Comparison of ENCODE assay signal across 23 cellular contexts in genomic region chr11:75615709-75616108, GRCh38. TPM values are rescaled to one million over a fixed set of nuclear protein-coding genes. Genes with fewer than 3 reads are reported as not detected.
DNase-seq lines count a peak whose midpoint lies in the region; ATAC-seq, FAIRE-seq and TF ChIP-seq lines count a peak whose summit lies in the region.
"Had no signal": no experiment of that assay in that cellular context is flagged by ENCODE, and none has a peak within 500 bp of the region (broad histone marks: within the 10 kb centered on the region; RNA-seq: fewer than 3 reads in every experiment).

No MANE protein-coding gene starts in this region.

- no peak for TF ChIP-seq POLR2A in K562 (conservative IDR thresholded peaks at IDR 0.05)
- no peak for TF ChIP-seq POLR2A in GM18505 (IDR thresholded peaks at IDR 0.05; ENCODE audit: borderline replicate concordance, extremely low read depth, insufficient read depth, insufficient read length)

- H3K9me2 ChIP-seq in neural cell (ENCODE audit: insufficient read depth, low read length): no peaks in the 10 kb centered on the region

- TF ChIP-seq EP300 in K562 (IDR thresholded peaks at IDR 0.05; ENCODE audit: low read length): no peak
- TF ChIP-seq EP300 in neural cell (conservative IDR thresholded peaks at IDR 0.05; ENCODE audit: poor library complexity, severe bottlenecking): no peak

- TF ChIP-seq CTCF in K562 (IDR thresholded peaks at IDR 0.05 in 2 of 3, conservative IDR thresholded peaks at IDR 0.05 in 1 of 3; ENCODE audit: insufficient read depth in 2 of 3, low read depth in 1 of 3, low read length in 3 of 3): no peak
- TF ChIP-seq CTCF in neural cell (IDR thresholded peaks at IDR 0.05; ENCODE audit: poor library complexity, severe bottlenecking): no peak

- no peaks in the 10 kb centered on the region for H3K9me3 ChIP-seq in K562 (replicated peaks; ENCODE audit: control insufficient read depth, insufficient read depth, low read depth, low read length)
- H3K9me3 ChIP-seq in neural cell (ENCODE audit: low read length): no peaks in the 10 kb centered on the region

- H3K4me1 ChIP-seq in K562 (replicated peaks in 1 of 2; ENCODE audit: control insufficient read depth in 2 of 2, insufficient read depth in 2 of 2, low read length in 2 of 2): no peaks in the 10 kb centered on the region; a peak in 1 of 5 replicates

- H3K4me3 ChIP-seq in K562 (no peak overlapping the region), neural cell (ENCODE audit: low read length) (peak overlapping the region; percentile 35)

- H3F3A ChIP-seq in neural cell (ENCODE audit: insufficient read depth, low read length, poor library complexity, severe bottlenecking): peaks cover 4% of the 10 kb centered on the region

- CTCF ChIA-PET in K562 (lab: Yijun Ruan, JAX; ENCODE audit: low intra/inter-chr PET ratio): interaction anchor here (0.6 kb wide), 1 partner anchor 161 kb away, joined by 3 read pairs; no protein-coding TSS in a partner anchor

- H2AFZ ChIP-seq in K562 (ENCODE audit: low read depth, low read length) (no peak overlapping the region), neural cell (ENCODE audit: low read depth, low read length) (no peak overlapping the region)

- H3K27me3 ChIP-seq in K562 (ENCODE audit: control insufficient read depth in 2 of 2, insufficient read depth in 2 of 2, low read length in 2 of 2) (peaks cover 0 to 15% of the 10 kb centered on the region in 2 experiments; a peak in 2 of 5 replicates), neural cell (ENCODE audit: insufficient read depth, low read depth, low read length) (no peaks in the 10 kb centered on the region)

- H3K9me1 ChIP-seq in K562 (ENCODE audit: control insufficient read depth, insufficient read depth, low read length): no peaks in the 10 kb centered on the region

- H3K4me2 ChIP-seq in K562 (ENCODE audit: insufficient read depth, low read length) (no peak overlapping the region), neural cell (ENCODE audit: low read length) (peak overlapping the region; percentile 40)

- no peak for FAIRE-seq in K562 (lab: Jason Lieb, UNC)
- FAIRE-seq: D721Med, GM19239, RCC 7860 had no signal

- POLR2A ChIA-PET in K562 (lab: Yijun Ruan, JAX): interaction anchor here (0.8 kb wide), 1 partner anchor 22 kb away, joined by 4 read pairs; no protein-coding TSS in a partner anchor

- BruUV-seq in K562 (replicated peaks; lab: Mats Ljungman, UMichigan): no TSS peak

- H3K36me3 ChIP-seq in K562 (ENCODE audit: control insufficient read depth, insufficient read depth, low read length): no peaks in the 10 kb centered on the region
- no peaks in the 10 kb centered on the region for H3K36me3 ChIP-seq in neural cell (ENCODE audit: insufficient read depth, low read length)

- no peaks in the 10 kb centered on the region; the same call in 1 of the 2 replicates for H4K20me1 ChIP-seq in K562 (replicated peaks; ENCODE audit: control insufficient read depth, insufficient read depth, low read length)
- H4K20me1 ChIP-seq in neural cell (ENCODE audit: insufficient read depth): no peaks in the 10 kb centered on the region

- peak; percentile 31 for DNase-seq in NCI-H187 treated with DMSO at 0.1 percent for 48 hours (lab: John Stamatoyannopoulos, UW)
- no peak for DNase-seq in NCI-H187 (lab: John Stamatoyannopoulos, UW)
- DNase-seq in NCI-H446 treated with DMSO at 0.1 percent for 48 hours (lab: John Stamatoyannopoulos, UW): peak; percentile 29
- DNase-seq in K562 (ENCODE audit: extremely low read depth in 1 of 4, low spot score in 3 of 4): no peak
- no peak for DNase-seq in stimulated activated CD4-positive, alpha-beta T cell treated with anti-CD3 and anti-CD28 coated beads, Interleukin-2, amount 100 ng/mL, for 48 hours
- no peak for DNase-seq in central memory CD4-positive, alpha-beta T cell
- DNase-seq: 8988T, DMS53, GDM1, MM.1S, NCI-H1092, NCI-H1694, NCI-H510A, OCI-M1, T-cell had no signal

- no peak overlapping the region for H3K27ac ChIP-seq in K562 (ENCODE audit: extremely low read depth, low read depth, low read length)
- peak overlapping the region; percentile 85 for H3K27ac ChIP-seq in neural cell (ENCODE audit: low read length)

- intact Hi-C loops in K562 (cut with micrococcal nuclease): no loop called here

- WGBS in K562 (ENCODE audit: insufficient coverage, low coverage, missing lambda C conversion rate): 13% methylated on average over 6 of the region's 6 CpGs

- in situ Hi-C loops in K562 (cut with MboI): no loop called here

- TF ChIP-seq RAD21 in K562 (CRISPR knock-in tag; conservative IDR thresholded peaks at IDR 0.05 in 1 of 2, IDR thresholded peaks at IDR 0.05 in 1 of 2) (no peak), neural cell (conservative IDR thresholded peaks at IDR 0.05) (no peak)

- H3K79me2 ChIP-seq in K562 (ENCODE audit: control insufficient read depth, insufficient read depth, low read length) (no peaks in the 10 kb centered on the region), neural cell (replicated peaks; ENCODE audit: insufficient read depth, low read length) (peaks cover 61% of the 10 kb centered on the region)

- peak; percentile 63 for ATAC-seq in K562
- no peak for ATAC-seq in GM18505 (IDR thresholded peaks at IDR 0.05; ENCODE audit: unreplicated experiment)
- ATAC-seq: Right ventricle myocardium inferior, T-cell had no signal

- H3K9ac ChIP-seq in K562 (ENCODE audit: insufficient read depth in 1 of 2, low read depth in 2 of 2, low read length in 2 of 2): no peak overlapping the region
- H3K9ac ChIP-seq in neural cell (ENCODE audit: low read length): peak overlapping the region; percentile 34

TF ChIP-seq in K562, 482 proteins besides CTCF, POLR2A, EP300 and RAD21 (continues in another document):
- TF ChIP-seq ZNF134 (CRISPR knock-in tag; conservative IDR thresholded peaks at IDR 0.05) (peak; percentile 70), KAT7 (CRISPR knock-in tag; IDR thresholded peaks at IDR 0.05; ENCODE audit: borderline replicate concordance) (no peak)

TF ChIP-seq in neural cell, 6 proteins besides CTCF, POLR2A, EP300 and RAD21:
- no peak for TF ChIP-seq MXI1 (conservative IDR thresholded peaks at IDR 0.05; ENCODE audit: poor library complexity, severe bottlenecking)
- peak; percentile 11 for TF ChIP-seq POLR2AphosphoS5 (IDR thresholded peaks at IDR 0.05)

RNA-seq across cellular contexts. Expression of gene MAP6, which starts 53.1 kb away (rescaled TPM):
- not detected in 2 replicates for total RNA-seq in K562 (2011; cell fraction: chromatin; rRNA removed; ENCODE audit: low replicate concordance)
- total RNA-seq in K562 (2011; cell fraction: nucleolus; rRNA removed): not detected in 2 replicates
- total RNA-seq in K562 (2011; cell fraction: nucleoplasm; rRNA removed): not detected in 2 replicates
- not detected in 2 replicates for total RNA-seq in K562 (2014; rRNA removed)
- total RNA-seq in K562 (2014; rRNA removed; fragmentation: Illumina TruSeq; extraction: Trizol): not detected in 2 replicates
- not detected in 2 replicates for total RNA-seq in K562 (2015; rRNA removed; fragmentation: Illumina TruSeq; extraction: Trizol)
- 0.07 TPM in 1 of 2 replicates, not detected in the other for total RNA-seq in K562 (2021)
- not detected in 2 replicates for polyA plus RNA-seq in K562 (2011; rRNA removed)
- not detected in 2 replicates for polyA plus RNA-seq in K562 (2011; cell fraction: cytosol; rRNA removed)
- not detected in 2 replicates for polyA plus RNA-seq in K562 (2011; cell fraction: nucleus; rRNA removed)
- 0.06 TPM in 1 of 2 replicates, not detected in the other for polyA plus RNA-seq in K562 (2012)
- not detected in 2 replicates for polyA plus RNA-seq in K562 (2014; fragmentation: Illumina TruSeq; extraction: Trizol)
- polyA plus RNA-seq in K562 (2014; fragmentation: Nextera tagmentation; extraction: Ambion mirVana): not detected
- polyA plus RNA-seq in K562 (2014; rRNA removed): not detected in 2 replicates
- polyA minus RNA-seq in K562 (2011; rRNA and poly(A)+ RNA removed): not detected in 2 replicates
- not detected in 2 replicates for polyA minus RNA-seq in K562 (2011; cell fraction: cytosol; rRNA and poly(A)+ RNA removed)
- not detected in 2 replicates for polyA minus RNA-seq in K562 (2011; cell fraction: nucleus; rRNA and poly(A)+ RNA removed)
- polyA plus RNA-seq in neural cell: 178 and 200 TPM in 2 replicates
- polyA minus RNA-seq in neural cell: 238 and 260 TPM in 2 replicates
- total RNA-seq: H4 had no signal
- polyA plus RNA-seq: CD14-positive monocyte had no signal

RNA-seq across cellular contexts. Expression of gene SERPINH1, which starts 53.7 kb away (rescaled TPM):
- total RNA-seq in K562 (2011; cell fraction: chromatin; rRNA removed; ENCODE audit: low replicate concordance): 53.1 and 136 TPM in 2 replicates
- 186 and 237 TPM in 2 replicates for total RNA-seq in K562 (2011; cell fraction: nucleolus; rRNA removed)
- 128 and 144 TPM in 2 replicates for total RNA-seq in K562 (2011; cell fraction: nucleoplasm; rRNA removed)
- 67.9 and 85.8 TPM in 2 replicates for total RNA-seq in K562 (2014; rRNA removed)
- total RNA-seq in K562 (2014; rRNA removed; fragmentation: Illumina TruSeq; extraction: Trizol): 30.3 and 44.1 TPM in 2 replicates
- total RNA-seq in K562 (2015; rRNA removed; fragmentation: Illumina TruSeq; extraction: Trizol): 78.5 and 87.1 TPM in 2 replicates
- 106 and 115 TPM in 2 replicates for total RNA-seq in K562 (2021)
- polyA plus RNA-seq in K562 (2011; rRNA removed): 45.5 and 123 TPM in 2 replicates
- 84.3 and 156 TPM in 2 replicates for polyA plus RNA-seq in K562 (2011; cell fraction: cytosol; rRNA removed)
- 79.5 and 81.7 TPM in 2 replicates for polyA plus RNA-seq in K562 (2011; cell fraction: nucleus; rRNA removed)
- polyA plus RNA-seq in K562 (2012): 148 and 286 TPM in 2 replicates
- 95.0 and 102 TPM in 2 replicates for polyA plus RNA-seq in K562 (2014; fragmentation: Illumina TruSeq; extraction: Trizol)
- 1 to 10 TPM; 2.8 to 6.8 TPM for polyA plus RNA-seq in K562 (2014; fragmentation: Nextera tagmentation; extraction: Ambion mirVana)
- 67.8 and 77.9 TPM in 2 replicates for polyA plus RNA-seq in K562 (2014; rRNA removed)
- polyA minus RNA-seq in K562 (2011; rRNA and poly(A)+ RNA removed): 24.5 and 38.2 TPM in 2 replicates
- polyA minus RNA-seq in K562 (2011; cell fraction: cytosol; rRNA and poly(A)+ RNA removed): 53.3 and 105 TPM in 2 replicates
- polyA minus RNA-seq in K562 (2011; cell fraction: nucleus; rRNA and poly(A)+ RNA removed): 27.3 and 51.1 TPM in 2 replicates
- polyA plus RNA-seq in neural cell: 16.1 and 17.0 TPM in 2 replicates
- polyA minus RNA-seq in neural cell: 4.9 TPM in 2 replicates

Comparison
In these comparisons a context has a peak if more than half of its experiments do, and no peak if none do; other contexts are left out.
1. DNase-seq: peak in NCI-H187 treated with DMSO at 0.1 percent for 48 hours (single experiment) and NCI-H446 treated with DMSO at 0.1 percent for 48 hours (single experiment); none in NCI-H187 (0 of 2), K562 (0 of 4), stimulated activated CD4-positive, alpha-beta T cell treated with anti-CD3 and anti-CD28 coated beads, Interleukin-2, amount 100 ng/mL, for 48 hours (0 of 2) and central memory CD4-positive, alpha-beta T cell (single experiment).
2. RNA of gene MAP6, which starts 53.1 kb away (polyA plus RNA-seq): 178 to 200 TPM in neural cell; 0.06 TPM in K562; every median in the first group is over 100 times any median in the second.